ENCODE assay signal across 21 cellular contexts in the genomic region with DNA sequence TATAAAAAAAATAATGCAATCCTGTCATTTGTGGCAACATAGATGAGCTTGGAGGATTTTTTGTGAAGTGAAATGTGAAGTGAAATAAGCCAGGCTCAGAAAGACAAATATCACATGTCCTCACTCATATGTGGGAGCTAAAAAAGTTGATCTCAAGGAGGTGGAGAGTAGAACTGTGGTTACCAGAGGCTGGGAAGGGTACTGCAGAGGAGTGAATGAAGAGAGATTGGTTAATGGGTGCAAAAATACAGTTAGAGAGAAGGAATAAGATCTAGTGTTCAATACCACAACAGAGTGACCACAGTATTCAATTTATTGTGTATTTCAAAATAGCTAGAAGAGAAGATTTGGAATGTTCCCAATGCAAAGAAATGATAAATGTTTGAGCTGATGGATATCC. TPM values are rescaled to one million over a fixed set of nuclear protein-coding genes. Genes with fewer than 3 reads are reported as not detected.
"Had no signal": no experiment of that assay in that cellular context is flagged by ENCODE, and none has a peak within 500 bp of the region (broad histone marks: within the 10 kb centered on the region; RNA-seq: fewer than 3 reads in every experiment).

No MANE protein-coding gene starts in this region.

- H3K4me1 Mint-ChIP-seq: brain had no signal

- H3K36me3 Mint-ChIP-seq: activated CD4-positive, alpha-beta memory T cell treated with anti-CD3 and anti-CD28 coated beads for 36 hours; brain; naive B cell had no signal

- H3K27ac Mint-ChIP-seq: activated CD4-positive, alpha-beta memory T cell treated with anti-CD3 and anti-CD28 coated beads for 36 hours; activated naive CD4-positive, alpha-beta T cell treated with anti-CD3 and anti-CD28 coated beads for 36 hours; activated T-cell treated with anti-CD3 and anti-CD28 coated beads, Interleukin-2, amount 50 U/mL, for 24 hours; activated T-helper 2 cell treated with anti-CD3 and anti-CD28 coated beads, Interferon-gamma antibody, Interleukin-2, Interleukin-4, amounts not matched to agents 10 μg/mL and 5 μg/mL and 100 μg/mL, durations not matched to agents 14 hours and 24 hours and 36 hours; progenitor cell of endocrine pancreas had no signal

- DNase-seq: activated T-cell treated with anti-CD3 and anti-CD28 coated beads, Interleukin-2, amount 50 U/mL, for 24 hours; left ventricle myocardium inferior; tibial artery had no signal

- ATAC-seq: gastroesophageal sphincter had no signal

- H3K27me3 Mint-ChIP-seq: activated CD4-positive, alpha-beta memory T cell treated with anti-CD3 and anti-CD28 coated beads for 36 hours; naive B cell; progenitor cell of endocrine pancreas had no signal

- H3K4me3 Mint-ChIP-seq: activated CD4-positive, alpha-beta memory T cell treated with anti-CD3 and anti-CD28 coated beads for 36 hours; activated naive CD4-positive, alpha-beta T cell treated with anti-CD3 and anti-CD28 coated beads for 36 hours; activated T-cell treated with anti-CD3 and anti-CD28 coated beads, Interleukin-2, amount 50 U/mL, for 24 hours; neural crest cell had no signal

- H3K9me3 Mint-ChIP-seq: activated CD4-positive, alpha-beta memory T cell treated with anti-CD3 and anti-CD28 coated beads for 36 hours; activated naive CD4-positive, alpha-beta T cell treated with anti-CD3 and anti-CD28 coated beads for 36 hours; activated T-cell treated with anti-CD3 and anti-CD28 coated beads, Interleukin-2, amount 50 U/mL, for 24 hours; activated T-helper 2 cell treated with anti-CD3 and anti-CD28 coated beads, Interferon-gamma antibody, Interleukin-2, Interleukin-4, amounts not matched to agents 10 μg/mL and 5 μg/mL and 100 μg/mL, durations not matched to agents 14 hours and 24 hours and 36 hours; naive B cell; neural crest cell had no signal

RNA-seq across cellular contexts. Expression of gene ZCCHC18, which starts 13.4 kb away (rescaled TPM):
- total RNA-seq: esophagus mucosa had no signal

RNA-seq across cellular contexts. Expression of gene H2BW2, which starts 59.2 kb away (rescaled TPM):
- total RNA-seq: activated CD4-positive, alpha-beta memory T cell treated with anti-CD3 and anti-CD28 coated beads for 36 hours; activated naive CD4-positive, alpha-beta T cell treated with anti-CD3 and anti-CD28 coated beads for 36 hours; activated T-helper 2 cell treated with anti-CD3 and anti-CD28 coated beads, Interferon-gamma antibody, Interleukin-2, Interleukin-4, amounts not matched to agents 10 μg/mL and 5 μg/mL and 100 μg/mL, durations not matched to agents 14 hours and 24 hours and 36 hours; esophagus mucosa; gastroesophageal sphincter; heart left ventricle; kidney epithelial cell; left ventricle myocardium inferior; mammary epithelial cell; mucosa of descending colon; osteoblast; progenitor cell of endocrine pancreas; right atrium auricular region; skeletal muscle tissue; subcutaneous adipose tissue; urinary bladder had no signal
